In genomic region chr11:128593281-128593680, GRCh38 we compare ENCODE assay signal across 17 cellular contexts. TPM values are rescaled to one million over a fixed set of nuclear protein-coding genes. Genes with fewer than 3 reads are reported as not detected.
DNase-seq lines count a peak whose midpoint lies in the region; ATAC-seq, FAIRE-seq and TF ChIP-seq lines count a peak whose summit lies in the region.
"Had no signal": no experiment of that assay in that cellular context is flagged by ENCODE, and none has a peak within 500 bp of the region (broad histone marks: within the 10 kb centered on the region; RNA-seq: fewer than 3 reads in every experiment).

No MANE protein-coding gene starts in this region.

- intact Hi-C loops in psoas muscle (cut with DNase I) = no loop called here

- no peak for TF ChIP-seq CTCF in SK-N-SH (IDR thresholded peaks at IDR 0.05)
- TF ChIP-seq CTCF in foreskin keratinocyte (conservative IDR thresholded peaks at IDR 0.05) = no peak
- no peak for TF ChIP-seq CTCF in GM10266 (IDR thresholded peaks at IDR 0.05; ENCODE audit: control insufficient read depth, insufficient read depth, low read depth, missing control alignments)
- TF ChIP-seq CTCF in psoas muscle (IDR thresholded peaks at IDR 0.05) = no peak

- H3K27ac ChIP-seq in SK-N-SH (ENCODE audit: low read depth in 2 of 2, low read length in 1 of 2) = no peak overlapping the region
- no peak overlapping the region for H3K27ac ChIP-seq in foreskin keratinocyte
- no peak overlapping the region for H3K27ac ChIP-seq in psoas muscle
- H3K27ac ChIP-seq: 22Rv1, epithelial cell of prostate, HL-60, SK-N-MC had no signal

- no peaks in the 10 kb centered on the region for H4K20me1 ChIP-seq in SK-N-SH (ENCODE audit: insufficient read depth)

- no peak overlapping the region for H3K4me2 ChIP-seq in SK-N-SH

- DNase-seq in SK-N-SH (no peak), RCC 7860 (ENCODE audit: low spot score) (peak; percentile 37), foreskin keratinocyte (no peak), GM10266 (ENCODE audit: extremely low spot score) (no peak), psoas muscle (no peak), SK-N-DZ (ENCODE audit: low spot score) (no peak)
- DNase-seq: activated CD4-positive, alpha-beta memory T cell treated with anti-CD3 and anti-CD28 coated beads for 36 hours; CD8-positive, alpha-beta T cell; left cardiac atrium; NCI-H1417 treated with DMSO at 0.1 percent for 48 hours; NCI-H226 had no signal

- CTCF ChIA-PET in SK-N-SH (lab: Yijun Ruan, JAX) = interaction anchor here (1.1 to 1.7 kb wide), 2 partner anchors 33 to 39 kb away, joined by 4 to 5 read pairs; no protein-coding TSS in a partner anchor

- H3K9me3 ChIP-seq in SK-N-SH (no peaks in the 10 kb centered on the region), psoas muscle (no peaks in the 10 kb centered on the region)

- TF ChIP-seq RAD21 in SK-N-SH (IDR thresholded peaks at IDR 0.05; ENCODE audit: low read length) = no peak

- no peak for TF ChIP-seq EP300 in SK-N-SH (IDR thresholded peaks at IDR 0.05; ENCODE audit: borderline replicate concordance in 1 of 2, low read depth in 1 of 2, low read length in 1 of 2)

- no peaks in the 10 kb centered on the region for H3K79me2 ChIP-seq in SK-N-SH (ENCODE audit: insufficient read depth)

- H3F3A ChIP-seq in SK-N-SH (replicated peaks; ENCODE audit: insufficient read depth) = no peaks in the 10 kb centered on the region

- H3K9me2 ChIP-seq in SK-N-SH = no peaks in the 10 kb centered on the region

- WGBS in SK-N-SH (ENCODE audit: low lambda C conversion rate) = 34% methylated on average over 3 of the region's 4 CpGs
- 50 to 61% (median 51%) methylated on average over 4 of the region's 4 CpGs for WGBS in psoas muscle, 3 donors

- H3K4me1 ChIP-seq in SK-N-SH (ENCODE audit: control insufficient read depth in 1 of 2, insufficient read depth in 2 of 2, low read depth in 1 of 2, low read length in 1 of 2) = peaks cover 0 to 8% of the 10 kb centered on the region in 2 experiments; a peak in 1 of 4 replicates
- no peaks in the 10 kb centered on the region for H3K4me1 ChIP-seq in foreskin keratinocyte
- H3K4me1 ChIP-seq in psoas muscle = no peaks in the 10 kb centered on the region

- POLR2A ChIA-PET in SK-N-SH (lab: Yijun Ruan, JAX) = no interaction called here

- FAIRE-seq in RCC 7860 (lab: Jason Lieb, UNC) = peak; percentile 45

- no peaks in the 10 kb centered on the region for H3K36me3 ChIP-seq in SK-N-SH (replicated peaks in 1 of 2; ENCODE audit: control insufficient read depth in 1 of 2, insufficient read depth in 2 of 2, low read length in 1 of 2)
- H3K36me3 ChIP-seq in psoas muscle (ENCODE audit: insufficient read depth in 1 of 2, low read depth in 1 of 2) = no peaks in the 10 kb centered on the region

- ATAC-seq in SK-N-SH treated with all-trans-retinoic acid at 6 μM for 48 hours (peak; percentile 61), foreskin keratinocyte (peak; percentile 51), psoas muscle (no peak), HG02763 (IDR thresholded peaks at IDR 0.05; ENCODE audit: unreplicated experiment) (no peak)
- ATAC-seq: CD8-positive, alpha-beta T cell; left cardiac atrium had no signal

- H2AFZ ChIP-seq in SK-N-SH (ENCODE audit: low read depth) = no peak overlapping the region

- H3K27me3 ChIP-seq in SK-N-SH (ENCODE audit: insufficient read depth) = no peaks in the 10 kb centered on the region; the same call in 1 of the 2 replicates
- peaks cover 74% of the 10 kb centered on the region for H3K27me3 ChIP-seq in foreskin keratinocyte
- peaks cover 2 to 7% (median 5%) of the 10 kb centered on the region in 3 donors for H3K27me3 ChIP-seq in psoas muscle (ENCODE audit: insufficient read depth in 3 of 3, low read length in 2 of 3)

- H3K4me3 ChIP-seq in SK-N-SH (ENCODE audit: low read depth in 2 of 2, low read length in 1 of 2) (no peak overlapping the region), psoas muscle (no peak overlapping the region)
- H3K4me3 ChIP-seq: SK-N-MC had no signal

- no peak overlapping the region for H3K9ac ChIP-seq in SK-N-SH

TF ChIP-seq in SK-N-SH treated with all-trans-retinoic acid at 6 μM for 48 hours, 23 proteins besides CTCF, POLR2A, EP300 and RAD21:
- TF ChIP-seq ZNF8 (CRISPR knock-in tag; IDR thresholded peaks at IDR 0.05) (no peak), SNAI2 (CRISPR knock-in tag; IDR thresholded peaks at IDR 0.05) (0 out of 2 replicates have a peak, but pooled peaks have one; percentile 51), GLIS3 (CRISPR knock-in tag; IDR thresholded peaks at IDR 0.05) (no peak)

TF ChIP-seq in SK-N-SH, 30 proteins besides CTCF, POLR2A, EP300 and RAD21:
- TF ChIP-seq RCOR1 (IDR thresholded peaks at IDR 0.05; ENCODE audit: low read length) = no peak
- TF ChIP-seq FOXM1 (IDR thresholded peaks at IDR 0.05; ENCODE audit: low read depth) = no peak
- TF ChIP-seq TCF12 (IDR thresholded peaks at IDR 0.05) = no peak
- no peak for TF ChIP-seq CHD2 (IDR thresholded peaks at IDR 0.05; ENCODE audit: low read length, partially characterized antibody)

RNA-seq across cellular contexts. Expression of gene ETS1, which starts 5.9 kb away (rescaled TPM):
- polyA plus RNA-seq in SK-N-SH (2012; rRNA removed) = 14.5 and 17.4 TPM in 2 replicates
- 14.8 and 15.5 TPM in 2 replicates for polyA plus RNA-seq in SK-N-SH (2012; cell fraction: cytosol; rRNA removed)
- polyA plus RNA-seq in SK-N-SH (2012; cell fraction: nucleus; rRNA removed) = 11.9 and 17.6 TPM in 2 replicates
- total RNA-seq in foreskin keratinocyte = 125 and 134 TPM in 2 replicates
- 29.0 and 33.9 TPM in 2 replicates for polyA plus RNA-seq in foreskin keratinocyte
- 10 to 100 TPM; 19.3 to 32.4 (median 27.1) TPM for total RNA-seq in psoas muscle
- 10 to 100 TPM in 2 of 3 donors, 1 to 10 TPM in 1; 8.5 to 13.9 (median 12.6) TPM for polyA plus RNA-seq in psoas muscle
- polyA plus RNA-seq in SK-N-DZ (2014; cell fraction: cytosol; rRNA removed) = not detected in 2 replicates
- not detected in 2 replicates for polyA plus RNA-seq in SK-N-DZ (2014; cell fraction: nucleus; rRNA removed)

Comparison
In these comparisons a context has a peak if more than half of its experiments do, and no peak if none do; other contexts are left out.
1. ATAC-seq: peak in SK-N-SH treated with all-trans-retinoic acid at 6 μM for 48 hours (single experiment) and foreskin keratinocyte (single experiment); none in psoas muscle (0 of 4) and HG02763 (single experiment).